1 cellular context compared by ENCODE assay signal in the genomic region with DNA sequence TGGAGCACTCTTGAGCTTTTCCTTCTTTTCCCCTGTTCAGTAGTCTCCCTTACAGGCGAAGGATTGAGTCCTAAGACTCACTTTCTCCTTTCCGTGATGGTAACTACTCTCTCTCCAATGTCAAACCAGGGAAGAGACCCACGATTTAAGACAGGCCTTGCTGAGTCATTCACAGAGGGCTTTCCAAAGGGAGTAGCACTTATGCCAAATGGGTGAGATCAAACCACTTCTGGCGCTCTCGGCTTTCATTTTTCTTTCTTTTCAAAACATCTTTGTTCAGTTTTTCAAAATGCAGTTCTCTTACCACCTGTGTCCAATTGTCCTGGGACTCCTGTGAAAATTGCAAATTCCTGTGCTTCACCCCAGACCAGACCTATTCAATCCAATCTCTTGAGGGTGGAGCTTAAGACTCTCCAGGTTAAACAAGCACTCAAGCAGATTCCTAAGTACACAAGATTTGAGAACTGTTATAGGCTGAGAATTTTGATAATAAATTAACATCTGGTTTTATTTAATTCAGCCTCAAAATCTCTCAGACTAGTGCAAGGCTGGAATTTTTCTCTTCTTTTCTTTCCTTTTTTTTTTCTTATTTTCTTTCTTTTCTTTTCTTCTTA.
TF ChIP-seq lines count a peak whose summit lies in the region.

No MANE protein-coding gene starts in this region.

TF ChIP-seq in K562, 482 proteins besides CTCF, POLR2A, EP300 and RAD21:
- no peak for TF ChIP-seq CCNT2 (IDR thresholded peaks at IDR 0.05; ENCODE audit: borderline replicate concordance, extremely low read depth, insufficient read length, low read depth, low read length)
- TF ChIP-seq MTA2 (IDR thresholded peaks at IDR 0.05; ENCODE audit: low read depth): no peak
- no peak for TF ChIP-seq ETV5 (CRISPR knock-in tag; IDR thresholded peaks at IDR 0.05; ENCODE audit: low read depth)
- TF ChIP-seq, protein P1, sequence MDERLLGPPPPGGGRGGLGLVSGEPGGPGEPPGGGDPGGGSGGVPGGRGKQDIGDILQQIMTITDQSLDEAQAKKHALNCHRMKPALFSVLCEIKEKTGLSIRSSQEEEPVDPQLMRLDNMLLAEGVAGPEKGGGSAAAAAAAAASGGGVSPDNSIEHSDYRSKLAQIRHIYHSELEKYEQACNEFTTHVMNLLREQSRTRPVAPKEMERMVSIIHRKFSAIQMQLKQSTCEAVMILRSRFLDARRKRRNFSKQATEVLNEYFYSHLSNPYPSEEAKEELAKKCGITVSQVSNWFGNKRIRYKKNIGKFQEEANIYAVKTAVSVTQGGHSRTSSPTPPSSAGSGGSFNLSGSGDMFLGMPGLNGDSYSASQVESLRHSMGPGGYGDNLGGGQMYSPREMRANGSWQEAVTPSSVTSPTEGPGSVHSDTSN (CRISPR knock-in tag; IDR thresholded peaks at IDR 0.05; ENCODE audit: low read depth): no peak
- TF ChIP-seq, protein P1 (tag; conservative IDR thresholded peaks at IDR 0.05; ENCODE audit: low read depth): 0 out of 2 replicates have a peak, but pooled peaks have one; percentile 17
- TF ChIP-seq C11orf30 (IDR thresholded peaks at IDR 0.05; ENCODE audit: low read depth): peak; percentile 60
- peak; percentile 80 for TF ChIP-seq MAFG (tag; conservative IDR thresholded peaks at IDR 0.05)
- TF ChIP-seq TEAD4 (IDR thresholded peaks at IDR 0.05; ENCODE audit: low read length): no peak
- TF ChIP-seq TEAD4 (CRISPR knock-in tag; IDR thresholded peaks at IDR 0.05; ENCODE audit: borderline replicate concordance): no peak
- peak; percentile 58; the same call in 1 of the 2 replicates for TF ChIP-seq NFE2L1 (tag; IDR thresholded peaks at IDR 0.05; ENCODE audit: borderline replicate concordance, low read depth)
- peak; percentile 41; the same call in 1 of the 2 replicates for TF ChIP-seq MAFF (IDR thresholded peaks at IDR 0.05; ENCODE audit: low read length)
- TF ChIP-seq RBM39 (optimal IDR thresholded peaks at IDR 0.05; ENCODE audit: low read depth, low read length): no peak
- no peak for TF ChIP-seq FOXK1 (CRISPR knock-in tag; IDR thresholded peaks at IDR 0.05; ENCODE audit: borderline replicate concordance)
- TF ChIP-seq NFE2 (IDR thresholded peaks at IDR 0.05; ENCODE audit: low read depth): peak; percentile 78
- TF ChIP-seq ZNF316 (IDR thresholded peaks at IDR 0.05): peak; percentile 14; the same call in 1 of the 2 replicates
